ENCODE assay signal across 18 cellular contexts in genomic region chr21:39854572-39854971, GRCh38. TPM values are rescaled to one million over a fixed set of nuclear protein-coding genes. Genes with fewer than 3 reads are reported as not detected.
A peak's percentile ranks its signal among the peaks of the same experiment; 100 is the strongest.
DNase-seq lines count a peak whose midpoint lies in the region; ATAC-seq and TF ChIP-seq lines count a peak whose summit lies in the region.
"Had no signal": no experiment of that assay in that cellular context is flagged by ENCODE, and none has a peak within 500 bp of the region (broad histone marks: within the 10 kb centered on the region; RNA-seq: fewer than 3 reads in every experiment).

No MANE protein-coding gene starts in this region.

- no peaks in the 10 kb centered on the region for H3K79me2 ChIP-seq in OCI-LY1 (ENCODE audit: insufficient read depth, low read length)

- H4K91ac ChIP-seq in neuronal stem cell (ENCODE audit: low read depth, low read length, poor library complexity), result no peak overlapping the region

- H3K18ac ChIP-seq in neuronal stem cell (ENCODE audit: low read length), result no peak overlapping the region

- DNase-seq in NCI-H82 (lab: John Stamatoyannopoulos, UW) (peak; percentile 9), NCI-H82 treated with DMSO at 0.1 percent for 48 hours (lab: John Stamatoyannopoulos, UW; ENCODE audit: unreplicated experiment) (no peak), endodermal cell (no peak), retina (no peak), neuronal stem cell (ENCODE audit: low spot score) (no peak), heart left ventricle (no peak)
- DNase-seq: BE2C; Caco-2; CD4-positive, alpha-beta T cell; IMR-90; Karpas-422; NCI-H1092 treated with DMSO at 0.1 percent for 48 hours; NCI-H146; NCI-H2081; PC-9 had no signal

- H3K4me1 Mint-ChIP-seq in endodermal cell, result peaks cover 26% of the 10 kb centered on the region

- H3K9ac ChIP-seq in OCI-LY1 (ENCODE audit: low read length) (no peak overlapping the region), endodermal cell (ENCODE audit: extremely low read depth, low read length, poor library complexity, severe bottlenecking) (no peak overlapping the region), neuronal stem cell (ENCODE audit: low read depth, low read length, poor library complexity) (no peak overlapping the region)

- H3F3A ChIP-seq in OCI-LY1 (ENCODE audit: insufficient read depth, low read length), result no peaks in the 10 kb centered on the region

- H3K27me3 Mint-ChIP-seq in endodermal cell (ENCODE audit: insufficient read depth), result peaks cover 30% of the 10 kb centered on the region
- H3K27me3 Mint-ChIP-seq: CD4-positive, alpha-beta T cell had no signal

- H3K27ac ChIP-seq in OCI-LY1 (ENCODE audit: low read depth, low read length, poor library complexity, severe bottlenecking), result no peak overlapping the region
- H3K27ac ChIP-seq in endodermal cell (ENCODE audit: low read depth, low read length), result no peak overlapping the region
- H3K27ac ChIP-seq in neuronal stem cell (replicated peaks; ENCODE audit: low read length), result no peak overlapping the region
- H3K27ac ChIP-seq in heart left ventricle, result no peak overlapping the region
- H3K27ac ChIP-seq: PC-9 had no signal

- H3K9me3 ChIP-seq in OCI-LY1 (ENCODE audit: low read length) (no peaks in the 10 kb centered on the region), endodermal cell (ENCODE audit: control insufficient read depth, low read length) (no peaks in the 10 kb centered on the region), neuronal stem cell (replicated peaks in 1 of 2; ENCODE audit: control insufficient read depth in 2 of 2, insufficient read depth in 1 of 2, low read depth in 1 of 2, low read length in 2 of 2) (no peaks in the 10 kb centered on the region), heart left ventricle (no peaks in the 10 kb centered on the region)
- H3K9me3 ChIP-seq: BE2C, Caco-2 had no signal

- 95% methylated on average over 5 to 6 of the region's 6 CpGs for WGBS in endodermal cell (ENCODE audit: insufficient coverage in 1 of 2, insufficient read length in 1 of 2), 2 experiments
- WGBS in neuronal stem cell (ENCODE audit: extremely low coverage in 2 of 2, insufficient read length in 2 of 2, insufficient replicate concordance in 1 of 2), 2 donors, result no CpG with 5 or more reads among the region's 6 CpGs
- WGBS in heart left ventricle, 4 donors, result 90 to 93% (median 90%) methylated on average over 6 of the region's 6 CpGs

- no peak overlapping the region for H2BK12ac ChIP-seq in neuronal stem cell (ENCODE audit: low read length)

- TF ChIP-seq CTCF in OCI-LY1 (IDR thresholded peaks at IDR 0.05; ENCODE audit: low read length), result peak; percentile 23; the same call in 1 of the 2 replicates
- TF ChIP-seq CTCF in endodermal cell (conservative IDR thresholded peaks at IDR 0.05), result peak; percentile 57
- no peak for TF ChIP-seq CTCF in heart left ventricle (IDR thresholded peaks at IDR 0.05)

- H3K4me1 ChIP-seq in OCI-LY1 (ENCODE audit: insufficient read depth, low read length, severe bottlenecking), result no peaks in the 10 kb centered on the region
- H3K4me1 ChIP-seq in endodermal cell (ENCODE audit: control insufficient read depth, insufficient read depth, low read length), result peaks cover 16% of the 10 kb centered on the region
- H3K4me1 ChIP-seq in neuronal stem cell (ENCODE audit: control insufficient read depth in 2 of 2, insufficient read depth in 1 of 2, low read depth in 1 of 2, low read length in 2 of 2), result no peaks in the 10 kb centered on the region
- no peaks in the 10 kb centered on the region for H3K4me1 ChIP-seq in heart left ventricle
- H3K4me1 ChIP-seq: BE2C had no signal

- H3K27me3 ChIP-seq in OCI-LY1 (ENCODE audit: insufficient read depth, low read length), result no peaks in the 10 kb centered on the region
- no peaks in the 10 kb centered on the region for H3K27me3 ChIP-seq in endodermal cell (ENCODE audit: control insufficient read depth, insufficient read depth, low read length, poor library complexity, severe bottlenecking)
- no peaks in the 10 kb centered on the region for H3K27me3 ChIP-seq in neuronal stem cell (ENCODE audit: control insufficient read depth in 3 of 3, insufficient read depth in 3 of 3, low read depth in 1 of 3, low read length in 3 of 3)
- H3K27me3 ChIP-seq in heart left ventricle, result no peaks in the 10 kb centered on the region
- H3K27me3 ChIP-seq: BE2C had no signal

- no peaks in the 10 kb centered on the region for H3K36me3 Mint-ChIP-seq in endodermal cell (ENCODE audit: low read depth)

- intact Hi-C loops in heart left ventricle (cut with DNase I), result no loop called here

- no peak overlapping the region for H4K8ac ChIP-seq in neuronal stem cell (ENCODE audit: low read depth, low read length)

- no peaks in the 10 kb centered on the region for H3K9me2 ChIP-seq in OCI-LY1 (ENCODE audit: low read depth, low read length)

- no peak overlapping the region for H3K4me3 Mint-ChIP-seq in endodermal cell
- H3K4me3 Mint-ChIP-seq: CD4-positive, alpha-beta T cell had no signal

- TF ChIP-seq POLR2A in heart left ventricle (IDR thresholded peaks at IDR 0.05), result no peak

- H2AFZ ChIP-seq in OCI-LY1 (ENCODE audit: low read length), result no peak overlapping the region
- H2AFZ ChIP-seq in neuronal stem cell (ENCODE audit: low read length), result no peak overlapping the region
- H2AFZ ChIP-seq: PC-9 had no signal

- H2BK120ac ChIP-seq in neuronal stem cell (ENCODE audit: low read depth, low read length), result no peak overlapping the region

- H3K4me3 ChIP-seq in OCI-LY1 (ENCODE audit: low read depth, low read length, poor library complexity, severe bottlenecking) (no peak overlapping the region), endodermal cell (ENCODE audit: low read length) (no peak overlapping the region), neuronal stem cell (ENCODE audit: low read length in 2 of 2) (no peak overlapping the region), heart left ventricle (no peak overlapping the region)
- H3K4me3 ChIP-seq: PC-9 had no signal

- H3K9me3 Mint-ChIP-seq in endodermal cell, result peaks cover 15% of the 10 kb centered on the region
- H3K9me3 Mint-ChIP-seq: CD4-positive, alpha-beta T cell had no signal

- H3K4ac ChIP-seq in neuronal stem cell (ENCODE audit: low read length), result no peak overlapping the region

- no peak for ATAC-seq in heart left ventricle

- H3K14ac ChIP-seq in neuronal stem cell (ENCODE audit: low read length), result no peak overlapping the region

- H2AK5ac ChIP-seq in neuronal stem cell (ENCODE audit: low read depth, low read length), result no peak overlapping the region

- no peaks in the 10 kb centered on the region for H4K20me1 ChIP-seq in OCI-LY1 (ENCODE audit: insufficient read depth, low read length)

- no peak overlapping the region for H2BK15ac ChIP-seq in neuronal stem cell (ENCODE audit: low read length)

- H3K27ac Mint-ChIP-seq in endodermal cell, result no peak overlapping the region
- H3K27ac Mint-ChIP-seq: CD4-positive, alpha-beta T cell had no signal

- H2BK5ac ChIP-seq in neuronal stem cell (ENCODE audit: low read length), result no peak overlapping the region

- H3K79me1 ChIP-seq in neuronal stem cell (ENCODE audit: low read depth, low read length), result no peaks in the 10 kb centered on the region

- H3K4me2 ChIP-seq in OCI-LY1 (ENCODE audit: low read length) (no peak overlapping the region), neuronal stem cell (ENCODE audit: insufficient read depth, low read length, poor library complexity, severe bottlenecking) (no peak overlapping the region)
- H3K4me2 ChIP-seq: PC-9 had no signal

- no peak overlapping the region for H3K23ac ChIP-seq in neuronal stem cell (ENCODE audit: low read depth, low read length, poor library complexity)

- no peaks in the 10 kb centered on the region for H3K36me3 ChIP-seq in OCI-LY1 (ENCODE audit: insufficient read depth, low read length)
- H3K36me3 ChIP-seq in endodermal cell (ENCODE audit: control insufficient read depth, insufficient read depth, low read length), result no peaks in the 10 kb centered on the region
- H3K36me3 ChIP-seq in neuronal stem cell (replicated peaks in 1 of 2; ENCODE audit: control insufficient read depth in 2 of 2, insufficient read depth in 2 of 2, low read length in 2 of 2), result no peaks in the 10 kb centered on the region
- no peaks in the 10 kb centered on the region for H3K36me3 ChIP-seq in heart left ventricle
- H3K36me3 ChIP-seq: BE2C had no signal

RNA-seq across cellular contexts. Expression of gene PCP4, which starts 12.7 kb away (rescaled TPM):
- under 1 TPM in 1 of 2 donors, not detected in 1; 0.44 TPM for total RNA-seq in endodermal cell
- polyA plus RNA-seq in endodermal cell (2013, experiment 1 of 2), result 2.1 TPM
- 2.8 TPM for polyA plus RNA-seq in endodermal cell (2013, experiment 2 of 2)
- polyA plus RNA-seq in neuronal stem cell (2013, experiment 1 of 2), result 16.7 TPM
- 16.6 TPM for polyA plus RNA-seq in neuronal stem cell (2013, experiment 2 of 2)
- total RNA-seq in heart left ventricle, result 1 to 10 TPM in 8 of 9 donors, under 1 TPM in 1; 0.96 to 7.7 (median 3.9) TPM
- 1 to 10 TPM in 1 of 2 donors, under 1 TPM in 1; 0.64 to 9.6 TPM for polyA plus RNA-seq in heart left ventricle
- total RNA-seq: CD4-positive, alpha-beta T cell; IMR-90; MCF 10A; NCI-H460; PC-9 had no signal
- polyA plus RNA-seq: IMR-90 had no signal

Comparison
In these comparisons a context has a peak if more than half of its experiments do, and no peak if none do; other contexts are left out.
1. CTCF ChIP-seq: peak in OCI-LY1 (single experiment) and endodermal cell (single experiment); none in heart left ventricle (0 of 12).